Comparison of ENCODE assay signal across 1 cellular context in the genomic region with DNA sequence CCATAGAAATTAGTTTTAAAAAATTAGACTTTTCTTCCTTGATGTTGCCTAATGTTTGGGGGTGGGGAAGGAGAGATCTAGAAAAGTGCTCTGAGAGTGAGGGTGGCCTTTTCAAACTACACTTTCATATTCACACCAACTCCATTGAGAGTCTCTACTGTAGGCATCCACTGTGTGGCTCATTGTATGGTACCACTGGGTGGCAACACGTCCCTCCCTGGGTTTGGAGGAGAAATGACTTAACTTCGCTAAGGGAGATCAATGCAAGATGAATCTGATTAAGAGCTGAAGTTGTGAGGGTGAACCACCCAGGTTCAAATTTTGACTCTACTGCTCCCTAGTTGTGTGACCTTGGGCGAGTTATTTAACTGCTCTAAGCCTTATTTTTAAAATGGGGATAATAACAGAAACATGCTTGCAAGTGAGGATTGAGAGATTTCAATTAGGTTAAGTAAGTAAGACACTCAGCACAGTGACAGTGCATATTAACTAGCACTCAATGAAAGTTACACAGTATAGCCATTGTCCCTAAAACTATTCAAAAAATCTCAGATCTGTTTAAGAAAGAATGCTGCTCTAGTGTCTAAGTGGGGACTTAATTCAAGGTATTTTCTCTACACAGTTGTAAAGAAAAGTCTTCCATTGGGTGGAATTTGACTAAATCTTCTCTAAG.
TF ChIP-seq lines count a peak whose summit lies in the region.

No MANE protein-coding gene starts in this region.

TF ChIP-seq in WTC11, 78 proteins besides CTCF, POLR2A, EP300 and RAD21 (continued from another document):
- TF ChIP-seq, protein P1, sequence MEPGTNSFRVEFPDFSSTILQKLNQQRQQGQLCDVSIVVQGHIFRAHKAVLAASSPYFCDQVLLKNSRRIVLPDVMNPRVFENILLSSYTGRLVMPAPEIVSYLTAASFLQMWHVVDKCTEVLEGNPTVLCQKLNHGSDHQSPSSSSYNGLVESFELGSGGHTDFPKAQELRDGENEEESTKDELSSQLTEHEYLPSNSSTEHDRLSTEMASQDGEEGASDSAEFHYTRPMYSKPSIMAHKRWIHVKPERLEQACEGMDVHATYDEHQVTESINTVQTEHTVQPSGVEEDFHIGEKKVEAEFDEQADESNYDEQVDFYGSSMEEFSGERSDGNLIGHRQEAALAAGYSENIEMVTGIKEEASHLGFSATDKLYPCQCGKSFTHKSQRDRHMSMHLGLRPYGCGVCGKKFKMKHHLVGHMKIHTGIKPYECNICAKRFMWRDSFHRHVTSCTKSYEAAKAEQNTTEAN (CRISPR knock-in tag; IDR thresholded peaks at IDR 0.05) = no peak
- TF ChIP-seq CREB1 (CRISPR knock-in tag; IDR thresholded peaks at IDR 0.05) (no peak), SP1 (CRISPR knock-in tag; conservative IDR thresholded peaks at IDR 0.05) (no peak), ZNF121 (CRISPR knock-in tag; IDR thresholded peaks at IDR 0.05) (no peak), MLX (CRISPR knock-in tag; IDR thresholded peaks at IDR 0.05) (no peak), TEAD4 (CRISPR knock-in tag; IDR thresholded peaks at IDR 0.05) (no peak)
TF ChIP-seq in WTC11: peak in this region for 0.
